ENCODE assay signal across 24 cellular contexts in the genomic region with DNA sequence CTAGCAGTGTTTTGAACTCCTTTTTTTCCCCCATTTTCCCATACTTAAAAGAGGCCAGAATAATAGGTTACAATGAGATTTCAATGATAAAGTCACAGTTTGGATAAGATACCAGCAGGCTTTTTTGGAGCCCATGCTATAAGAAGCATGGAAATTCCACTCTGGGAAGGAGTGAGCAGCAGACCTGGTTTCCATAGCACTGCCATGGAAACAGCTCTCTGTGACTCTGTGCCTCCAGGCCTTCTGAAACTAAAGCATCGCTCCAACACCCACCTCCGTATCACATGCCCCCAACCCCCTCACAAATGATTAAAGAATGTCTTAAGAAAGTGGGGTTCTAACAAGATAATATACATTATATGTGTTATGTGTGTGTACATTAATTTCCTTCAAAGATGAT.
DNase-seq lines count a peak whose midpoint lies in the region; ATAC-seq and TF ChIP-seq lines count a peak whose summit lies in the region.
"Had no signal": no experiment of that assay in that cellular context is flagged by ENCODE, and none has a peak within 500 bp of the region (broad histone marks: within the 10 kb centered on the region; RNA-seq: fewer than 3 reads in every experiment).

No MANE protein-coding gene starts in this region.

- DNase-seq in DMS79 (lab: John Stamatoyannopoulos, UW) (peak; percentile 9), NCI-H1417 treated with DMSO at 0.1 percent for 48 hours (lab: John Stamatoyannopoulos, UW) (peak; percentile 43), coronary artery (ENCODE audit: low spot score) (no peak), DMS53 (lab: John Stamatoyannopoulos, UW) (no peak)
- DNase-seq: activated CD4-positive, alpha-beta T cell treated with anti-CD3 and anti-CD28 coated beads for 36 hours; activated effector memory CD4-positive, alpha-beta T cell treated with Interleukin-2 at 50 U/mL for 16 hours; dermis blood vessel endothelial cell; DND-41; KBM-7; left lung; NCI-H1436; NCI-H2171; NCI-H774; OCI-M1; stimulated activated CD4-positive, alpha-beta T cell treated with anti-CD3 and anti-CD28 coated beads, Interleukin-2, amount 100 ng/mL, for 24 hours; T-helper 2 cell; upper lobe of right lung had no signal

- no peaks in the 10 kb centered on the region for H4K20me1 ChIP-seq in neural cell (ENCODE audit: insufficient read depth)

- H2AFZ ChIP-seq in neural cell (ENCODE audit: low read depth, low read length): peak overlapping the region; percentile 3

- peak overlapping the region; percentile 18 for H3K9ac ChIP-seq in neural cell (ENCODE audit: low read length)

- H3K4me3 ChIP-seq in neural cell (ENCODE audit: low read length) (peak overlapping the region; percentile 45), coronary artery (no peak overlapping the region)
- H3K4me3 ChIP-seq: gastroesophageal sphincter, left lung, SK-N-MC, upper lobe of right lung had no signal

- no peaks in the 10 kb centered on the region for H3K27me3 ChIP-seq in neural cell (ENCODE audit: insufficient read depth, low read depth, low read length)
- H3K27me3 ChIP-seq: gastroesophageal sphincter, left lung, upper lobe of right lung had no signal

- ATAC-seq in GM21447 (IDR thresholded peaks at IDR 0.05; ENCODE audit: unreplicated experiment) (no peak), HG02970 (IDR thresholded peaks at IDR 0.05; ENCODE audit: low FRiP score, unreplicated experiment) (no peak)
- ATAC-seq: activated CD4-positive, alpha-beta T cell treated with anti-CD3 and anti-CD28 coated beads for 36 hours; gastroesophageal sphincter; HCT116; left lung; upper lobe of right lung had no signal

- H3K27ac ChIP-seq in cingulate gyrus (ENCODE audit: low read depth, low read length): peak overlapping the region; percentile 41
- peak overlapping the region; percentile 79 for H3K27ac ChIP-seq in neural cell (ENCODE audit: low read length)
- H3K27ac ChIP-seq in coronary artery: no peak overlapping the region
- H3K27ac ChIP-seq: gastroesophageal sphincter, left lung, SK-N-MC, upper lobe of right lung had no signal

- no peaks in the 10 kb centered on the region for H3K36me3 ChIP-seq in neural cell (ENCODE audit: insufficient read depth, low read length)
- H3K36me3 ChIP-seq: gastroesophageal sphincter, left lung, upper lobe of right lung had no signal

- H3K79me2 ChIP-seq in neural cell (replicated peaks; ENCODE audit: insufficient read depth, low read length): no peaks in the 10 kb centered on the region

- no peaks in the 10 kb centered on the region for H3K9me2 ChIP-seq in neural cell (ENCODE audit: insufficient read depth, low read length)

- peak; percentile 38 for TF ChIP-seq EP300 in neural cell (conservative IDR thresholded peaks at IDR 0.05; ENCODE audit: poor library complexity, severe bottlenecking)

- H3K4me2 ChIP-seq in neural cell (ENCODE audit: low read length): peak overlapping the region; percentile 23

- no peaks in the 10 kb centered on the region for H3K9me3 ChIP-seq in neural cell (ENCODE audit: low read length)
- H3K9me3 ChIP-seq: gastroesophageal sphincter, left lung, upper lobe of right lung had no signal

- TF ChIP-seq CTCF in neural cell (IDR thresholded peaks at IDR 0.05; ENCODE audit: poor library complexity, severe bottlenecking) (no peak), coronary artery (IDR thresholded peaks at IDR 0.05) (no peak)

- peak; percentile 31 for TF ChIP-seq RAD21 in neural cell (conservative IDR thresholded peaks at IDR 0.05)

- no peaks in the 10 kb centered on the region for H3F3A ChIP-seq in neural cell (ENCODE audit: insufficient read depth, low read length, poor library complexity, severe bottlenecking)

TF ChIP-seq in neural cell, 6 proteins besides CTCF, POLR2A, EP300 and RAD21:
- TF ChIP-seq MXI1 (conservative IDR thresholded peaks at IDR 0.05; ENCODE audit: poor library complexity, severe bottlenecking): peak; percentile 88
- no peak for TF ChIP-seq POLR2AphosphoS5 (IDR thresholded peaks at IDR 0.05)
- peak; percentile 28 for TF ChIP-seq SMC3 (conservative IDR thresholded peaks at IDR 0.05; ENCODE audit: poor library complexity)
- no peak for TF ChIP-seq TAF1 (IDR thresholded peaks at IDR 0.05; ENCODE audit: low read depth)
- no peak for TF ChIP-seq EZH2 (IDR thresholded peaks at IDR 0.05; ENCODE audit: borderline replicate concordance, insufficient read depth, low read length, poor library complexity, severe bottlenecking)
- TF ChIP-seq, protein P1, sequence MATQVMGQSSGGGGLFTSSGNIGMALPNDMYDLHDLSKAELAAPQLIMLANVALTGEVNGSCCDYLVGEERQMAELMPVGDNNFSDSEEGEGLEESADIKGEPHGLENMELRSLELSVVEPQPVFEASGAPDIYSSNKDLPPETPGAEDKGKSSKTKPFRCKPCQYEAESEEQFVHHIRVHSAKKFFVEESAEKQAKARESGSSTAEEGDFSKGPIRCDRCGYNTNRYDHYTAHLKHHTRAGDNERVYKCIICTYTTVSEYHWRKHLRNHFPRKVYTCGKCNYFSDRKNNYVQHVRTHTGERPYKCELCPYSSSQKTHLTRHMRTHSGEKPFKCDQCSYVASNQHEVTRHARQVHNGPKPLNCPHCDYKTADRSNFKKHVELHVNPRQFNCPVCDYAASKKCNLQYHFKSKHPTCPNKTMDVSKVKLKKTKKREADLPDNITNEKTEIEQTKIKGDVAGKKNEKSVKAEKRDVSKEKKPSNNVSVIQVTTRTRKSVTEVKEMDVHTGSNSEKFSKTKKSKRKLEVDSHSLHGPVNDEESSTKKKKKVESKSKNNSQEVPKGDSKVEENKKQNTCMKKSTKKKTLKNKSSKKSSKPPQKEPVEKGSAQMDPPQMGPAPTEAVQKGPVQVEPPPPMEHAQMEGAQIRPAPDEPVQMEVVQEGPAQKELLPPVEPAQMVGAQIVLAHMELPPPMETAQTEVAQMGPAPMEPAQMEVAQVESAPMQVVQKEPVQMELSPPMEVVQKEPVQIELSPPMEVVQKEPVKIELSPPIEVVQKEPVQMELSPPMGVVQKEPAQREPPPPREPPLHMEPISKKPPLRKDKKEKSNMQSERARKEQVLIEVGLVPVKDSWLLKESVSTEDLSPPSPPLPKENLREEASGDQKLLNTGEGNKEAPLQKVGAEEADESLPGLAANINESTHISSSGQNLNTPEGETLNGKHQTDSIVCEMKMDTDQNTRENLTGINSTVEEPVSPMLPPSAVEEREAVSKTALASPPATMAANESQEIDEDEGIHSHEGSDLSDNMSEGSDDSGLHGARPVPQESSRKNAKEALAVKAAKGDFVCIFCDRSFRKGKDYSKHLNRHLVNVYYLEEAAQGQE (IDR thresholded peaks at IDR 0.05; ENCODE audit: borderline replicate concordance): peak; percentile 56

Comparison
In these comparisons a context has a peak if more than half of its experiments do, and no peak if none do; other contexts are left out.
1. DNase-seq: peak in DMS79 (single experiment) and NCI-H1417 treated with DMSO at 0.1 percent for 48 hours (single experiment); none in coronary artery (single experiment) and DMS53 (single experiment).
2. H3K27ac ChIP-seq: peak in cingulate gyrus (single experiment) and neural cell (single experiment); none in coronary artery (0 of 2).